ENCODE assay signal across 15 cellular contexts in genomic region chr5:103375863-103376591, GRCh38.
"Had no signal": no experiment of that assay in that cellular context is flagged by ENCODE, and none has a peak within 500 bp of the region (broad histone marks: within the 10 kb centered on the region; RNA-seq: fewer than 3 reads in every experiment).

No MANE protein-coding gene starts in this region.

- H3K36me3 Mint-ChIP-seq: activated naive CD8-positive, alpha-beta T cell treated with anti-CD3 and anti-CD28 coated beads, Interleukin-2, amount 10 ng/mL, durations not matched to agents 7 days and 5 days; memory B cell had no signal

- H3K4me3 ChIP-seq: left lung, spleen, upper lobe of right lung had no signal

- H3K9me3 Mint-ChIP-seq: activated naive CD8-positive, alpha-beta T cell treated with anti-CD3 and anti-CD28 coated beads, Interleukin-2, amount 10 ng/mL, durations not matched to agents 7 days and 5 days; activated T-helper 1 cell treated with anti-CD3 and anti-CD28 coated beads, Interleukin-12 subunit alpha, Interleukin-12 subunit beta, Interleukin-2, Interleukin-4 antibody, amounts not matched to agents 30 ng/mL and 10 ng/mL and 1 ng/mL, durations not matched to agents 14 hours and 24 hours and 36 hours; stimulated activated naive CD8-positive, alpha-beta T cell treated with anti-CD3 and anti-CD28 coated beads, Interleukin-15, amount 100 ng/mL, for 72 hours had no signal

- H3K4me1 ChIP-seq: left lung, upper lobe of right lung had no signal

- ATAC-seq: activated CD4-positive, CD25-positive, alpha-beta regulatory T cell treated with anti-CD3 and anti-CD28 coated beads, Interleukin-2, amount 50 U/mL, for 24 hours; sciatic nerve; stimulated activated naive CD8-positive, alpha-beta T cell treated with anti-CD3 and anti-CD28 coated beads, Interleukin-15, amount 100 ng/mL, for 72 hours; upper lobe of right lung had no signal

- DNase-seq: activated CD4-positive, alpha-beta T cell treated with anti-CD3 and anti-CD28 coated beads, Interleukin-2, amount 50 U/mL, for 1 hour; activated CD8-positive, alpha-beta memory T cell treated with anti-CD3 and anti-CD28 coated beads for 24 hours; activated naive CD4-positive, alpha-beta T cell; activated naive CD8-positive, alpha-beta T cell treated with anti-CD3 and anti-CD28 coated beads, Interleukin-2, amount 10 ng/mL, durations not matched to agents 7 days and 5 days; aorta; left lung; spleen; stimulated activated naive CD8-positive, alpha-beta T cell treated with anti-CD3 and anti-CD28 coated beads, Interleukin-15, amount 100 ng/mL, for 72 hours; upper lobe of right lung had no signal

- H3K4me3 Mint-ChIP-seq: activated naive CD8-positive, alpha-beta T cell treated with anti-CD3 and anti-CD28 coated beads, Interleukin-2, amount 10 ng/mL, durations not matched to agents 7 days and 5 days; activated T-helper 1 cell treated with anti-CD3 and anti-CD28 coated beads, Interleukin-12 subunit alpha, Interleukin-12 subunit beta, Interleukin-2, Interleukin-4 antibody, amounts not matched to agents 30 ng/mL and 10 ng/mL and 1 ng/mL, durations not matched to agents 14 hours and 24 hours and 36 hours; memory B cell; neural crest cell; stimulated activated naive CD8-positive, alpha-beta T cell treated with anti-CD3 and anti-CD28 coated beads, Interleukin-15, amount 100 ng/mL, for 72 hours had no signal

- H3K9me3 ChIP-seq: left lung, spleen, upper lobe of right lung had no signal

- FAIRE-seq: keratinocyte had no signal

- H3K27ac ChIP-seq: left lung, spleen, upper lobe of right lung had no signal

- H3K27ac Mint-ChIP-seq: activated naive CD8-positive, alpha-beta T cell treated with anti-CD3 and anti-CD28 coated beads, Interleukin-2, amount 10 ng/mL, durations not matched to agents 7 days and 5 days; activated T-helper 1 cell treated with anti-CD3 and anti-CD28 coated beads, Interleukin-12 subunit alpha, Interleukin-12 subunit beta, Interleukin-2, Interleukin-4 antibody, amounts not matched to agents 30 ng/mL and 10 ng/mL and 1 ng/mL, durations not matched to agents 14 hours and 24 hours and 36 hours; memory B cell had no signal

- H3K27me3 Mint-ChIP-seq: activated naive CD8-positive, alpha-beta T cell treated with anti-CD3 and anti-CD28 coated beads, Interleukin-2, amount 10 ng/mL, durations not matched to agents 7 days and 5 days had no signal

- H3K4me1 Mint-ChIP-seq: activated naive CD8-positive, alpha-beta T cell treated with anti-CD3 and anti-CD28 coated beads, Interleukin-2, amount 10 ng/mL, durations not matched to agents 7 days and 5 days; memory B cell; stimulated activated naive CD8-positive, alpha-beta T cell treated with anti-CD3 and anti-CD28 coated beads, Interleukin-15, amount 100 ng/mL, for 72 hours had no signal

- H3K27me3 ChIP-seq: left lung, spleen, upper lobe of right lung had no signal

- H3K36me3 ChIP-seq: left lung, spleen, upper lobe of right lung had no signal
